8 cellular contexts compared by ENCODE assay signal in the genomic region with DNA sequence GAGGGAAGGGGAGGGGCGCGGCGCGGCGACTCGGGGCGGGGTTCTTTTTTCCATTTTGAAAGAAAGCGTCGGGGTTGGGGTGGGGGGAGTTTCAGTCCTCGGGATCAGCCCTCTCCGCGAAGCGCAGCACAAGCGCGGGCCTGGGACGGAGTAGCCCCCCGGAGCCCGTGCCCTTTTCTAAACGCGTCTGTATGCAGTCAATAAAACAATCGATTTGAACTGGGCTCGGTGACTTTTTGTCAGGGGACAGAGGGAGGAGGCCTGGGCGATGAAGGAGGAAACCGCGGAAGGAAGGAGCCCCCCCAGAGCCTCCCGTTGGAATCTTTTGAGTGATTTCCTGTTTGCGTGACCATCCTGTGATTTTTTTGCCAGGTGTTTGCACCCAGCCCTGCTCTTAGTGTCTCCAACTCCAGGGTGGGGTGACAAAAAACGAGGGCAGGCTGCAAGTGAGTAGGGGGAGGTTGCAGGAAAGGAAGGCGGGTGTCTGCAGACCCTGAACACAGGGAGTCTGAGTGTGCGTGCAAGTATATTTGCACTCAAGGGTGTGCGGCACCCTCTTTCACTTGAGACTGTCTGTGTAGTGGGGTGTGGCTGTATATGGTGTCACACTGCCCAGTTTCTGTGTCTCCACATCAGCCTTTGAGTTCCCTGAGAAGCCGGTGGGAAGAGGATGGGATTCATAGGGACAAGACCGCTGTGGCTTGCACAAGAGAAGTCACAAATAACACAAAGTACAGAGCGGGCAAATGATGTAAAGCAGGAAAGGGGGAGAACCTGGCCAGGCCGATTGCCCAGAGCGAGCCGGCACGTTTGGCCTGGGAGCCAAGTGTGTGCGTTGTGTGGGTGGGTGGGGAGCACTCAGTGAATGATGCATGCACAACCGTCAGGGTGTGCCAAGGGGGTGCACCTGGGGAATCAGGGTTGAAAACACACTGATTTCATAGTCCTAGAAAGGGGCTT. TPM values are rescaled to one million over a fixed set of nuclear protein-coding genes. Genes with fewer than 3 reads are reported as not detected.
DNase-seq lines count a peak whose midpoint lies in the region; ATAC-seq and TF ChIP-seq lines count a peak whose summit lies in the region.

No MANE protein-coding gene starts in this region.

- H4K20me1 ChIP-seq in BLaER1 treated with 17β-estradiol and CSF1 and Interleukin-3, amounts not matched to agents 10 nM and 100 nM = peaks cover 0 to 22% (median 0%) of the 10 kb centered on the region in 11 experiments; a peak in 4 of 22 replicates

- peaks cover 42 to 58% (median 43%) of the 10 kb centered on the region in 11 experiments for H3K27me3 ChIP-seq in BLaER1 treated with 17β-estradiol and CSF1 and Interleukin-3, amounts not matched to agents 10 nM and 100 nM

- H3K27me3 Mint-ChIP-seq in IgD-negative memory B cell = peaks cover 45% of the 10 kb centered on the region

- H3K4me3 ChIP-seq in BLaER1 treated with 17β-estradiol and CSF1 and Interleukin-3, amounts not matched to agents 10 nM and 100 nM = peak overlapping the region; percentile 52 to 70 (median 62)

- peaks cover 5 to 9% (median 8%) of the 10 kb centered on the region in 3 donors for H3K4me1 Mint-ChIP-seq in IgD-negative memory B cell

- H3K36me3 Mint-ChIP-seq in IgD-negative memory B cell = peaks cover 4% of the 10 kb centered on the region

- H3K27ac Mint-ChIP-seq in IgD-negative memory B cell = peak overlapping the region in 2 of 3 donors; percentile 50 to 77

- ATAC-seq in omental fat pad (ENCODE audit: low FRiP score) (peak; percentile 39), HG03520 (IDR thresholded peaks at IDR 0.05; ENCODE audit: unreplicated experiment) (no peak)

- no peak for TF ChIP-seq CTCF in omental fat pad (IDR thresholded peaks at IDR 0.05)

- H3K9me3 Mint-ChIP-seq in IgD-negative memory B cell = peaks cover 0 to 4% (median 0%) of the 10 kb centered on the region in 3 donors

- peak overlapping the region in 10 of 11 experiments; percentile 56 to 78 (median 69); a peak in 18 of 22 replicates for H3K9ac ChIP-seq in BLaER1 treated with 17β-estradiol and CSF1 and Interleukin-3, amounts not matched to agents 10 nM and 100 nM

- peak; percentile 68 for DNase-seq in ecto neural progenitor cell (ENCODE audit: low spot score)
- no peak for DNase-seq in omental fat pad (ENCODE audit: low spot score)
- DNase-seq in stimulated activated CD8-positive, alpha-beta memory T cell treated with anti-CD3 and anti-CD28 coated beads, Interleukin-4, amount 100 ng/mL, for 48 hours = no peak
- no peak for DNase-seq in ACHN
- no peak for DNase-seq in NCI-H146 (lab: John Stamatoyannopoulos, UW)

- H3K4me1 ChIP-seq in BLaER1 treated with 17β-estradiol and CSF1 and Interleukin-3, amounts not matched to agents 10 nM and 100 nM = peaks cover 9 to 39% (median 27%) of the 10 kb centered on the region in 10 experiments

- in situ Hi-C loops in ACHN (cut with HindIII; ENCODE audit: low pct_ligation_motif_present, low pct_unique_long_range_greater_than_20kb, low sequenced_read_pairs) = no loop called here

- H3K4me3 Mint-ChIP-seq in IgD-negative memory B cell = peak overlapping the region; percentile 39 to 87 (median 77)

- peaks cover 21 to 30% (median 26%) of the 10 kb centered on the region in 11 experiments; a peak in 21 of 22 replicates for H3K9me3 ChIP-seq in BLaER1 treated with 17β-estradiol and CSF1 and Interleukin-3, amounts not matched to agents 10 nM and 100 nM (replicated peaks in 1 of 11)

- peak overlapping the region; percentile 91 to 100 (median 97) for H3K4me2 ChIP-seq in BLaER1 treated with 17β-estradiol and CSF1 and Interleukin-3, amounts not matched to agents 10 nM and 100 nM

- peak overlapping the region in 8 of 11 experiments; percentile 28 to 75 (median 58); a peak in 12 of 22 replicates for H3K27ac ChIP-seq in BLaER1 treated with 17β-estradiol and CSF1 and Interleukin-3, amounts not matched to agents 10 nM and 100 nM

- no peaks in the 10 kb centered on the region for H3K36me3 ChIP-seq in BLaER1 treated with 17β-estradiol and CSF1 and Interleukin-3, amounts not matched to agents 10 nM and 100 nM

RNA-seq across cellular contexts. Expression of a gene that starts 6.5 kb away (rescaled TPM):
- not detected for polyA plus RNA-seq in IgD-negative memory B cell
- 1 to 10 TPM in 2 of 4 donors, under 1 TPM in 1, not detected in 1; 0.69 to 4.7 (median 1.1) TPM for total RNA-seq in omental fat pad

RNA-seq across cellular contexts. Expression of a gene that starts 36.6 kb away (rescaled TPM):
- polyA plus RNA-seq in IgD-negative memory B cell = not detected
- total RNA-seq in omental fat pad = 100 to 1,000 TPM in 1 of 4 donors, 10 to 100 TPM in 3; 30.6 to 110 (median 65.5) TPM

RNA-seq across cellular contexts. Expression of a gene that starts 54.5 kb away (rescaled TPM):
- not detected for polyA plus RNA-seq in IgD-negative memory B cell
- not detected for total RNA-seq in omental fat pad
